In genomic region chr13:47999973-48000372, GRCh38 we compare ENCODE assay signal across 9 cellular contexts. TPM values are rescaled to one million over a fixed set of nuclear protein-coding genes. Genes with fewer than 3 reads are reported as not detected.
DNase-seq lines count a peak whose midpoint lies in the region; ATAC-seq, FAIRE-seq and TF ChIP-seq lines count a peak whose summit lies in the region.
"Had no signal": no experiment of that assay in that cellular context is flagged by ENCODE, and none has a peak within 500 bp of the region (broad histone marks: within the 10 kb centered on the region; RNA-seq: fewer than 3 reads in every experiment).

No MANE protein-coding gene starts in this region.

- H4K20me1 ChIP-seq in OCI-LY7 (ENCODE audit: insufficient read depth, low read length) = no peaks in the 10 kb centered on the region

- H3K4me1 ChIP-seq in Caco-2 (peaks cover 7% of the 10 kb centered on the region), OCI-LY7 (ENCODE audit: insufficient read depth, low read length, poor library complexity, severe bottlenecking) (peaks cover 22% of the 10 kb centered on the region), pancreas (peaks cover 0 to 7% (median 5%) of the 10 kb centered on the region in 3 donors), adrenal gland (replicated peaks in 1 of 2) (peaks cover 0 to 24% of the 10 kb centered on the region in 2 donors)

- intact Hi-C loops in Caco-2 (cut with micrococcal nuclease; ENCODE audit: unreplicated experiment) (loop anchor here (2.0 kb wide), 1 partner anchor 201 kb away; no protein-coding TSS in a partner anchor), OCI-LY7 (cut with micrococcal nuclease; ENCODE audit: unreplicated experiment) (loop anchor here (2.0 kb wide), 1 partner anchor 37 kb away; the partner anchor contains the start of gene NUDT15), pancreas (cut with DNase I) (no loop called here), adrenal gland (cut with DNase I) (no loop called here)

- ATAC-seq in pancreas (no peak), HG02885 (IDR thresholded peaks at IDR 0.05; ENCODE audit: poor library complexity, unreplicated experiment) (no peak)

- H3K27me3 Mint-ChIP-seq in Caco-2 (ENCODE audit: insufficient read depth, unreplicated experiment) = no peaks in the 10 kb centered on the region

- peak overlapping the region; percentile 92 for H3K4me3 ChIP-seq in Caco-2 (ENCODE audit: low read depth, low read length)
- peak overlapping the region; percentile 99 for H3K4me3 ChIP-seq in OCI-LY7 (ENCODE audit: low read depth, low read length, poor library complexity, severe bottlenecking)
- peak overlapping the region in 3 of 4 donors; percentile 86 to 97 (median 90) for H3K4me3 ChIP-seq in pancreas
- H3K4me3 ChIP-seq in adrenal gland = peak overlapping the region in 1 of 4 donors; percentile 99

- no TSS peak for BruUV-seq in Caco-2 (replicated peaks; lab: Mats Ljungman, UMichigan)
- BruUV-seq in OCI-LY7 (replicated peaks; lab: Mats Ljungman, UMichigan) = no TSS peak

- H3K27ac ChIP-seq in OCI-LY7 (ENCODE audit: low read depth, low read length, poor library complexity, severe bottlenecking) (no peak overlapping the region), epithelial cell of prostate (peak overlapping the region; percentile 92), pancreas (no peak overlapping the region), adrenal gland (no peak overlapping the region)

- H2AFZ ChIP-seq in OCI-LY7 (ENCODE audit: low read length) = no peak overlapping the region

- peaks cover 26% of the 10 kb centered on the region for H3K4me1 Mint-ChIP-seq in Caco-2 (ENCODE audit: low read depth, unreplicated experiment)

- CTCF ChIA-PET in Caco-2 (lab: Charles Lee) (interaction anchor here (0.7 kb wide), 1 partner anchor 9 kb away, joined by 4 read pairs; no protein-coding TSS in a partner anchor), OCI-LY7 (lab: Charles Lee; ENCODE audit: unreplicated experiment) (no interaction called here)

- H3K36me3 ChIP-seq in Caco-2 (ENCODE audit: control insufficient read depth, insufficient read depth, low read length) (no peaks in the 10 kb centered on the region), OCI-LY7 (ENCODE audit: insufficient read depth, low read length) (peaks cover 32% of the 10 kb centered on the region), pancreas (no peaks in the 10 kb centered on the region), adrenal gland (replicated peaks in 1 of 2) (no peaks in the 10 kb centered on the region)

- H3K27me3 ChIP-seq in Caco-2 (replicated peaks; ENCODE audit: control insufficient read depth, insufficient read depth, low read length) = no peaks in the 10 kb centered on the region
- no peaks in the 10 kb centered on the region for H3K27me3 ChIP-seq in pancreas
- no peaks in the 10 kb centered on the region for H3K27me3 ChIP-seq in adrenal gland

- POLR2A ChIA-PET in Caco-2 (lab: Charles Lee) (interaction anchor here (0.7 kb wide), 1 partner anchor 1811 kb away, joined by 9 read pairs; no protein-coding TSS in a partner anchor), OCI-LY7 (lab: Charles Lee) (no interaction called here)

- H3K9me3 Mint-ChIP-seq in Caco-2 (ENCODE audit: unreplicated experiment) = no peaks in the 10 kb centered on the region

- WGBS in pancreas, 2 donors = 21 to 29% methylated on average over 5 of the region's 5 CpGs
- 26 to 35% (median 31%) methylated on average over 5 of the region's 5 CpGs for WGBS in adrenal gland, 4 donors

- no peak for DNase-seq in Caco-2
- no peak for DNase-seq in OCI-LY7 (ENCODE audit: low spot score)
- no peak for DNase-seq in epithelial cell of prostate (ENCODE audit: low read depth, low spot score)
- DNase-seq in pancreas = no peak
- DNase-seq in adrenal gland = no peak
- DNase-seq in central memory CD4-positive, alpha-beta T cell = no peak
- no peak for DNase-seq in KG1 (lab: John Stamatoyannopoulos, UW)
- DNase-seq: NCI-H2171 had no signal

- H3K9me3 ChIP-seq in Caco-2 (no peaks in the 10 kb centered on the region), OCI-LY7 (ENCODE audit: low read length) (no peaks in the 10 kb centered on the region), pancreas (no peaks in the 10 kb centered on the region), adrenal gland (replicated peaks in 1 of 3) (no peaks in the 10 kb centered on the region)

- peaks cover 37% of the 10 kb centered on the region; the same call in 1 of the 2 replicates for H3K79me2 ChIP-seq in OCI-LY7 (ENCODE audit: insufficient read depth, low read depth, low read length)

- no peaks in the 10 kb centered on the region for H3K9me2 ChIP-seq in OCI-LY7 (ENCODE audit: insufficient read depth, low read length)

- H3K4me2 ChIP-seq in OCI-LY7 (ENCODE audit: low read length) = peak overlapping the region; percentile 79

- H3K27ac Mint-ChIP-seq in Caco-2 (ENCODE audit: unreplicated experiment) = peak overlapping the region; percentile 99

- peaks cover 43% of the 10 kb centered on the region for H3K36me3 Mint-ChIP-seq in Caco-2 (ENCODE audit: insufficient read depth, unreplicated experiment)

- TF ChIP-seq CTCF in Caco-2 (IDR thresholded peaks at IDR 0.05; ENCODE audit: insufficient read depth in 1 of 2, low read depth in 1 of 2, low read length in 1 of 2, severe bottlenecking in 1 of 2, unreplicated experiment in 1 of 2) (no peak), OCI-LY7 (conservative IDR thresholded peaks at IDR 0.05; ENCODE audit: low read length) (no peak), pancreas (IDR thresholded peaks at IDR 0.05) (no peak), adrenal gland (IDR thresholded peaks at IDR 0.05) (no peak)

- H3K4me3 Mint-ChIP-seq in Caco-2 (ENCODE audit: unreplicated experiment) = peak overlapping the region; percentile 100

- TF ChIP-seq POLR2A in adrenal gland (IDR thresholded peaks at IDR 0.05) = no peak

- FAIRE-seq in pancreas (lab: Jason Lieb, UNC) = no peak

RNA-seq across cellular contexts. Expression of gene SUCLA2, which starts 1.1 kb away (rescaled TPM):
- total RNA-seq in Caco-2 (2022) (77.8 and 80.8 TPM in 2 replicates), OCI-LY7 (2022) (46.7 and 53.5 TPM in 2 replicates), pancreas (10 to 100 TPM in 5 of 6 donors, 1 to 10 TPM in 1; 9.8 to 20.7 (median 14.4) TPM), adrenal gland (10 to 100 TPM; 37.0 to 67.0 (median 55.3) TPM)
- total RNA-seq in OCI-LY7 (2014; rRNA removed; shearing (Covaris generic)) = 19.9 and 22.9 TPM in 2 replicates
- polyA plus RNA-seq in pancreas (10 to 100 TPM; 10.5 to 20.6 TPM), adrenal gland (100 to 1,000 TPM in 1 of 3 donors, 10 to 100 TPM in 2; 20.4 to 104 (median 24.2) TPM)

RNA-seq across cellular contexts. Expression of gene NUDT15, which starts 37.6 kb away (rescaled TPM):
- total RNA-seq in Caco-2 (2022) = 32.3 and 36.0 TPM in 2 replicates
- 19.3 and 26.8 TPM in 2 replicates for total RNA-seq in OCI-LY7 (2014; rRNA removed; shearing (Covaris generic))
- total RNA-seq in OCI-LY7 (2022) = 15.9 and 17.8 TPM in 2 replicates
- total RNA-seq in pancreas = 1 to 10 TPM; 3.3 to 6.1 (median 5.3) TPM
- 1 to 10 TPM; 6.4 to 7.3 TPM for polyA plus RNA-seq in pancreas
- total RNA-seq in adrenal gland = 10 to 100 TPM in 6 of 8 donors, 1 to 10 TPM in 2; 4.0 to 18.4 (median 11.9) TPM
- polyA plus RNA-seq in adrenal gland = 10 to 100 TPM; 12.1 to 20.1 (median 13.6) TPM

Comparison
In these comparisons a context has a peak if more than half of its experiments do, and no peak if none do; other contexts are left out.
1. intact Hi-C loops: an anchor here in Caco-2 (2.0 kb wide) and OCI-LY7 (2.0 kb wide); none called in pancreas and adrenal gland.